10 cellular contexts compared by ENCODE assay signal in the genomic region with DNA sequence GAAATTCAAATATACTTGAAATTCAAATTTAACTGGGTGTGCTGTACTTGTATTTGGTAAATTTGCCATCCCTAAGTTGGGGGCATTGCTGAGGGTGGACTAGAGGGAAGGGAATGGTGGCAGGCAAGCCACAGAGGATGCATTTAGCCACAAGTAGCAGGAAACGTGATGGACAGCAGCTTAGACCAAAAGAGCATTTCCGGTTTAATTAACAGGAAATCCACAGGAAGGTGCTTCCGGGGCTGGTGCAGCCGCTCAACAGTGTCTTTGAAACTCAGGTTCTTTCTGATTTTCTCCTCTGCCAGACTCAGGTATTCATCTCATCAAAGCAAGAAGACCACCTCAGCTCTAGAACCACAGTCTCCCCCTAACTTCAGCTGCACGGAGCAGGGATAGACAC. TPM values are rescaled to one million over a fixed set of nuclear protein-coding genes. Genes with fewer than 3 reads are reported as not detected.
DNase-seq lines count a peak whose midpoint lies in the region; ATAC-seq and TF ChIP-seq lines count a peak whose summit lies in the region.
"Had no signal": no experiment of that assay in that cellular context is flagged by ENCODE, and none has a peak within 500 bp of the region (broad histone marks: within the 10 kb centered on the region; RNA-seq: fewer than 3 reads in every experiment).

No MANE protein-coding gene starts in this region.

- no peak overlapping the region for H3K27ac ChIP-seq in sigmoid colon

- H3K36me3 Mint-ChIP-seq in activated CD4-positive, alpha-beta memory T cell treated with anti-CD3 and anti-CD28 coated beads, Interleukin-2, amount 10 ng/mL, durations not matched to agents 7 days and 5 days (ENCODE audit: low read depth): peaks cover 15% of the 10 kb centered on the region

- H3K4me3 Mint-ChIP-seq in activated CD4-positive, alpha-beta memory T cell treated with anti-CD3 and anti-CD28 coated beads, Interleukin-2, amount 10 ng/mL, durations not matched to agents 7 days and 5 days: peak overlapping the region; percentile 46
- H3K4me3 Mint-ChIP-seq in stimulated activated naive CD8-positive, alpha-beta T cell treated with anti-CD3 and anti-CD28 coated beads, Interleukin-15, amount 100 ng/mL, for 72 hours: peak overlapping the region; percentile 71 to 81

- peak overlapping the region; percentile 84 for H3K27ac Mint-ChIP-seq in activated CD4-positive, alpha-beta memory T cell treated with anti-CD3 and anti-CD28 coated beads, Interleukin-2, amount 10 ng/mL, durations not matched to agents 7 days and 5 days
- H3K27ac Mint-ChIP-seq in stimulated activated naive CD8-positive, alpha-beta T cell treated with anti-CD3 and anti-CD28 coated beads, Interleukin-15, amount 100 ng/mL, for 72 hours: peak overlapping the region; percentile 93 to 96

- CTCF ChIA-PET in activated CD4-positive, alpha-beta memory T cell treated with anti-CD3 and anti-CD28 coated beads, Interleukin-2, amount 10 ng/mL, durations not matched to agents 7 days and 5 days (lab: Charles Lee): interaction anchor here (1.3 to 2.2 kb wide), 3 partner anchors 16 to 131 kb away, joined by 4 to 8 read pairs (median 5); no protein-coding TSS in a partner anchor

- H3K4me1 Mint-ChIP-seq in activated CD4-positive, alpha-beta memory T cell treated with anti-CD3 and anti-CD28 coated beads, Interleukin-2, amount 10 ng/mL, durations not matched to agents 7 days and 5 days: peaks cover 24% of the 10 kb centered on the region
- peaks cover 24% of the 10 kb centered on the region for H3K4me1 Mint-ChIP-seq in stimulated activated naive CD8-positive, alpha-beta T cell treated with anti-CD3 and anti-CD28 coated beads, Interleukin-15, amount 100 ng/mL, for 72 hours

- intact Hi-C loops in sigmoid colon (cut with DNase I): no loop called here

- H3K36me3 ChIP-seq in sigmoid colon: no peaks in the 10 kb centered on the region

- POLR2A ChIA-PET in activated CD4-positive, alpha-beta memory T cell treated with anti-CD3 and anti-CD28 coated beads, Interleukin-2, amount 10 ng/mL, durations not matched to agents 7 days and 5 days (lab: Charles Lee): no interaction called here

- H3K9me3 ChIP-seq in sigmoid colon: no peaks in the 10 kb centered on the region

- H3K4me1 ChIP-seq in sigmoid colon: no peaks in the 10 kb centered on the region

- peaks cover 3% of the 10 kb centered on the region for H3K27me3 Mint-ChIP-seq in activated CD4-positive, alpha-beta memory T cell treated with anti-CD3 and anti-CD28 coated beads, Interleukin-2, amount 10 ng/mL, durations not matched to agents 7 days and 5 days
- H3K27me3 Mint-ChIP-seq in stimulated activated naive CD8-positive, alpha-beta T cell treated with anti-CD3 and anti-CD28 coated beads, Interleukin-15, amount 100 ng/mL, for 72 hours: no peaks in the 10 kb centered on the region

- peak; percentile 65 for DNase-seq in activated effector memory CD4-positive, alpha-beta T cell treated with anti-CD3 and anti-CD28 coated beads, Interleukin-2, amount 50 U/mL, for 16 hours
- DNase-seq in activated effector memory CD4-positive, alpha-beta T cell treated with Interleukin-2 at 50 U/mL for 16 hours: no peak
- DNase-seq in activated CD4-positive, alpha-beta memory T cell treated with anti-CD3 and anti-CD28 coated beads, Interleukin-2, amount 10 ng/mL, durations not matched to agents 7 days and 5 days: peak; percentile 61
- DNase-seq in stimulated activated naive CD8-positive, alpha-beta T cell treated with anti-CD3 and anti-CD28 coated beads, Interleukin-15, amount 100 ng/mL, for 72 hours: peak in 1 of 2 donors; percentile 22
- DNase-seq in sigmoid colon (no peak), NCI-H526 treated with DMSO at 0.1 percent for 48 hours (lab: John Stamatoyannopoulos, UW) (no peak), inferior parietal cortex (ENCODE audit: extremely low spot score) (no peak)
- DNase-seq: Right ventricle myocardium superior had no signal

- no peak for TF ChIP-seq POLR2A in sigmoid colon (IDR thresholded peaks at IDR 0.05)

- peak; percentile 50 for ATAC-seq in HG03342 (IDR thresholded peaks at IDR 0.05; ENCODE audit: unreplicated experiment)
- peak; percentile 54 for ATAC-seq in stimulated activated naive CD8-positive, alpha-beta T cell treated with anti-CD3 and anti-CD28 coated beads, Interleukin-15, amount 100 ng/mL, for 72 hours

- TF ChIP-seq CTCF in sigmoid colon (IDR thresholded peaks at IDR 0.05): no peak

- TF ChIP-seq EP300 in sigmoid colon (IDR thresholded peaks at IDR 0.05): no peak

- no peaks in the 10 kb centered on the region for H3K27me3 ChIP-seq in sigmoid colon

- 47 to 85% methylated on average over 5 of the region's 5 CpGs for WGBS in sigmoid colon, 2 donors

- peaks cover 7% of the 10 kb centered on the region for H3K9me3 Mint-ChIP-seq in activated CD4-positive, alpha-beta memory T cell treated with anti-CD3 and anti-CD28 coated beads, Interleukin-2, amount 10 ng/mL, durations not matched to agents 7 days and 5 days
- H3K9me3 Mint-ChIP-seq in stimulated activated naive CD8-positive, alpha-beta T cell treated with anti-CD3 and anti-CD28 coated beads, Interleukin-15, amount 100 ng/mL, for 72 hours: peaks cover 8 to 13% of the 10 kb centered on the region in 2 donors

- no peak overlapping the region for H3K4me3 ChIP-seq in sigmoid colon
- H3K4me3 ChIP-seq: lung had no signal

RNA-seq across cellular contexts. Expression of a gene that starts 7.9 kb away (rescaled TPM):
- not detected for total RNA-seq in activated CD4-positive, alpha-beta memory T cell treated with anti-CD3 and anti-CD28 coated beads, Interleukin-2, amount 10 ng/mL, durations not matched to agents 7 days and 5 days
- 1 to 10 TPM in 1 of 4 donors, under 1 TPM in 1, not detected in 2; 0.71 to 2.2 TPM for total RNA-seq in sigmoid colon
- polyA plus RNA-seq in sigmoid colon: 100 to 1,000 TPM in 2 of 3 donors, 10 to 100 TPM in 1; 35.4 to 198 (median 154) TPM
- total RNA-seq: Right ventricle myocardium superior had no signal

Comparison
In these comparisons a context has a peak if more than half of its experiments do, and no peak if none do; other contexts are left out.
1. DNase-seq: peak in activated effector memory CD4-positive, alpha-beta T cell treated with anti-CD3 and anti-CD28 coated beads, Interleukin-2, amount 50 U/mL, for 16 hours (single experiment) and activated CD4-positive, alpha-beta memory T cell treated with anti-CD3 and anti-CD28 coated beads, Interleukin-2, amount 10 ng/mL, durations not matched to agents 7 days and 5 days (single experiment); none in activated effector memory CD4-positive, alpha-beta T cell treated with Interleukin-2 at 50 U/mL for 16 hours (single experiment), sigmoid colon (single experiment), NCI-H526 treated with DMSO at 0.1 percent for 48 hours (single experiment) and inferior parietal cortex (single experiment).